17 cellular contexts compared by ENCODE assay signal in the genomic region with DNA sequence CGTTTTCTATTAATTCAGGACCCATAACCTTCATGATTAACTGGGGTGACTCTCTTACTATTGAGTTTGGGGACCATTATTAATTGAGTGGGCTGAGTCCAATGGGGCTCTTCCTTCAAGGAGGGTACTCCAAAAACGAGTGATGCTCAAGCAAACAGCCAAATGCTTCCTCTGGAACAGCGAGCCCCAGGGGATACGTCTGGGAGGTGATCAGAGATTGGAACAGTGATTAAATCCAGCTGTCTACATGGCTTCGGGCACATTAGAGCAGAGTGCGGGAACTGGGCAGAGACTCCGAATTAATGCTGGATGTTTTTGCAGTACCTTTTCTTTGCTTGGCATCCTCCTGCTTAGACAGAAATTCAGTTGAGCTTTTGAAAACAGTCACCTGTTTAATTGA.
A peak's percentile ranks its signal among the peaks of the same experiment; 100 is the strongest.
DNase-seq lines count a peak whose midpoint lies in the region; ATAC-seq lines count a peak whose summit lies in the region.
"Had no signal": no experiment of that assay in that cellular context is flagged by ENCODE, and none has a peak within 500 bp of the region (broad histone marks: within the 10 kb centered on the region; RNA-seq: fewer than 3 reads in every experiment).

No MANE protein-coding gene starts in this region.

- no peaks in the 10 kb centered on the region for H3K9me3 Mint-ChIP-seq in activated CD4-positive, alpha-beta memory T cell treated with anti-CD3 and anti-CD28 coated beads, Interleukin-2, amount 10 ng/mL, durations not matched to agents 7 days and 5 days
- no peaks in the 10 kb centered on the region for H3K9me3 Mint-ChIP-seq in activated CD4-positive, alpha-beta memory T cell treated with anti-CD3 and anti-CD28 coated beads for 36 hours
- no peaks in the 10 kb centered on the region for H3K9me3 Mint-ChIP-seq in central memory CD8-positive, alpha-beta T cell
- H3K9me3 Mint-ChIP-seq in stimulated activated effector memory CD8-positive, alpha-beta T cell treated with anti-CD3 and anti-CD28 coated beads, Interleukin-12 subunit alpha, Interleukin-12 subunit beta, amount 100 ng/mL, for 72 hours: no peaks in the 10 kb centered on the region
- H3K9me3 Mint-ChIP-seq: CD8-positive, alpha-beta T cell had no signal

- peaks cover 43% of the 10 kb centered on the region for H3K36me3 Mint-ChIP-seq in activated CD4-positive, alpha-beta memory T cell treated with anti-CD3 and anti-CD28 coated beads, Interleukin-2, amount 10 ng/mL, durations not matched to agents 7 days and 5 days (ENCODE audit: low read depth)
- H3K36me3 Mint-ChIP-seq in activated CD4-positive, alpha-beta memory T cell treated with anti-CD3 and anti-CD28 coated beads for 36 hours: peaks cover 34% of the 10 kb centered on the region
- peaks cover 43% of the 10 kb centered on the region for H3K36me3 Mint-ChIP-seq in central memory CD8-positive, alpha-beta T cell (ENCODE audit: insufficient read depth)
- peaks cover 67% of the 10 kb centered on the region for H3K36me3 Mint-ChIP-seq in stimulated activated effector memory CD8-positive, alpha-beta T cell treated with anti-CD3 and anti-CD28 coated beads, Interleukin-12 subunit alpha, Interleukin-12 subunit beta, amount 100 ng/mL, for 72 hours

- H3K4me1 Mint-ChIP-seq in activated CD4-positive, alpha-beta memory T cell treated with anti-CD3 and anti-CD28 coated beads, Interleukin-2, amount 10 ng/mL, durations not matched to agents 7 days and 5 days: peaks cover 53% of the 10 kb centered on the region
- H3K4me1 Mint-ChIP-seq in activated CD4-positive, alpha-beta memory T cell treated with anti-CD3 and anti-CD28 coated beads for 36 hours (ENCODE audit: low read depth): peaks cover 43% of the 10 kb centered on the region
- peaks cover 53% of the 10 kb centered on the region for H3K4me1 Mint-ChIP-seq in central memory CD8-positive, alpha-beta T cell
- H3K4me1 Mint-ChIP-seq in stimulated activated effector memory CD8-positive, alpha-beta T cell treated with anti-CD3 and anti-CD28 coated beads, Interleukin-12 subunit alpha, Interleukin-12 subunit beta, amount 100 ng/mL, for 72 hours: peaks cover 50% of the 10 kb centered on the region

- intact Hi-C loops in activated CD4-positive, alpha-beta memory T cell treated with anti-CD3 and anti-CD28 coated beads for 36 hours (cut with micrococcal nuclease): no loop called here
- intact Hi-C loops in left ventricle myocardium superior (cut with micrococcal nuclease): no loop called here

- no peak for DNase-seq in activated CD4-positive, alpha-beta memory T cell treated with anti-CD3 and anti-CD28 coated beads, Interleukin-2, amount 10 ng/mL, durations not matched to agents 7 days and 5 days
- no peak for DNase-seq in activated CD4-positive, alpha-beta memory T cell treated with anti-CD3 and anti-CD28 coated beads for 36 hours
- DNase-seq in ELF-1 (ENCODE audit: low read depth, low spot score) (peak; percentile 22), left ventricle myocardium superior (no peak)
- DNase-seq in central memory CD8-positive, alpha-beta T cell (ENCODE audit: low spot score in 2 of 2): no peak
- DNase-seq in stimulated activated effector memory CD8-positive, alpha-beta T cell treated with anti-CD3 and anti-CD28 coated beads, Interleukin-12 subunit alpha, Interleukin-12 subunit beta, amount 100 ng/mL, for 72 hours (ENCODE audit: low spot score in 2 of 2): no peak
- DNase-seq: CD8-positive, alpha-beta T cell; DND-41; HFFc6; IMR-90; NCI-H1417 treated with DMSO at 0.1 percent for 48 hours; NCI-H2029 treated with DMSO at 0.1 percent for 48 hours; NCI-H2171 treated with DMSO at 0.1 percent for 48 hours; NCI-H446; SHP77 had no signal

- CTCF ChIA-PET in activated CD4-positive, alpha-beta memory T cell treated with anti-CD3 and anti-CD28 coated beads, Interleukin-2, amount 10 ng/mL, durations not matched to agents 7 days and 5 days (lab: Charles Lee): interaction anchor here (1.5 to 2.7 kb wide), 2 partner anchors 65 to 117 kb away, joined by 4 to 9 read pairs; no protein-coding TSS in a partner anchor
- CTCF ChIA-PET in activated CD4-positive, alpha-beta memory T cell treated with anti-CD3 and anti-CD28 coated beads for 36 hours (lab: Charles Lee): interaction anchor here (3.1 kb wide), 1 partner anchor 117 kb away, joined by 14 read pairs; no protein-coding TSS in a partner anchor

- H3K27me3 Mint-ChIP-seq in activated CD4-positive, alpha-beta memory T cell treated with anti-CD3 and anti-CD28 coated beads, Interleukin-2, amount 10 ng/mL, durations not matched to agents 7 days and 5 days: no peaks in the 10 kb centered on the region
- H3K27me3 Mint-ChIP-seq in activated CD4-positive, alpha-beta memory T cell treated with anti-CD3 and anti-CD28 coated beads for 36 hours: no peaks in the 10 kb centered on the region
- no peaks in the 10 kb centered on the region for H3K27me3 Mint-ChIP-seq in central memory CD8-positive, alpha-beta T cell

- ATAC-seq in central memory CD8-positive, alpha-beta T cell (replicated peaks; ENCODE audit: extremely low read depth, poor library complexity, severe bottlenecking): no peak
- no peak for ATAC-seq in stimulated activated effector memory CD8-positive, alpha-beta T cell treated with anti-CD3 and anti-CD28 coated beads, Interleukin-12 subunit alpha, Interleukin-12 subunit beta, amount 100 ng/mL, for 72 hours
- no peak for ATAC-seq in left ventricle myocardium superior
- no peak for ATAC-seq in GM19463 (IDR thresholded peaks at IDR 0.05; ENCODE audit: unreplicated experiment)
- ATAC-seq: A549; CD8-positive, alpha-beta T cell had no signal

- POLR2A ChIA-PET in activated CD4-positive, alpha-beta memory T cell treated with anti-CD3 and anti-CD28 coated beads, Interleukin-2, amount 10 ng/mL, durations not matched to agents 7 days and 5 days (lab: Charles Lee): interaction anchor here (0.7 kb wide), 1 partner anchor 9 kb away, joined by 3 read pairs; no protein-coding TSS in a partner anchor
- POLR2A ChIA-PET in activated CD4-positive, alpha-beta memory T cell treated with anti-CD3 and anti-CD28 coated beads for 36 hours (lab: Charles Lee): no interaction called here

- H3K4me3 Mint-ChIP-seq in activated CD4-positive, alpha-beta memory T cell treated with anti-CD3 and anti-CD28 coated beads, Interleukin-2, amount 10 ng/mL, durations not matched to agents 7 days and 5 days: no peak overlapping the region
- no peak overlapping the region for H3K4me3 Mint-ChIP-seq in activated CD4-positive, alpha-beta memory T cell treated with anti-CD3 and anti-CD28 coated beads for 36 hours
- no peak overlapping the region for H3K4me3 Mint-ChIP-seq in central memory CD8-positive, alpha-beta T cell
- peak overlapping the region; percentile 57 for H3K4me3 Mint-ChIP-seq in stimulated activated effector memory CD8-positive, alpha-beta T cell treated with anti-CD3 and anti-CD28 coated beads, Interleukin-12 subunit alpha, Interleukin-12 subunit beta, amount 100 ng/mL, for 72 hours
- H3K4me3 Mint-ChIP-seq: CD8-positive, alpha-beta T cell; HFFc6 had no signal

- peak overlapping the region; percentile 87 for H3K27ac Mint-ChIP-seq in activated CD4-positive, alpha-beta memory T cell treated with anti-CD3 and anti-CD28 coated beads, Interleukin-2, amount 10 ng/mL, durations not matched to agents 7 days and 5 days
- no peak overlapping the region for H3K27ac Mint-ChIP-seq in activated CD4-positive, alpha-beta memory T cell treated with anti-CD3 and anti-CD28 coated beads for 36 hours
- peak overlapping the region; percentile 61 for H3K27ac Mint-ChIP-seq in central memory CD8-positive, alpha-beta T cell (ENCODE audit: low read depth)
- H3K27ac Mint-ChIP-seq in stimulated activated effector memory CD8-positive, alpha-beta T cell treated with anti-CD3 and anti-CD28 coated beads, Interleukin-12 subunit alpha, Interleukin-12 subunit beta, amount 100 ng/mL, for 72 hours: peak overlapping the region; percentile 58
- H3K27ac Mint-ChIP-seq: HFFc6 had no signal
